Comparison of ENCODE assay signal across 14 cellular contexts in the genomic region with DNA sequence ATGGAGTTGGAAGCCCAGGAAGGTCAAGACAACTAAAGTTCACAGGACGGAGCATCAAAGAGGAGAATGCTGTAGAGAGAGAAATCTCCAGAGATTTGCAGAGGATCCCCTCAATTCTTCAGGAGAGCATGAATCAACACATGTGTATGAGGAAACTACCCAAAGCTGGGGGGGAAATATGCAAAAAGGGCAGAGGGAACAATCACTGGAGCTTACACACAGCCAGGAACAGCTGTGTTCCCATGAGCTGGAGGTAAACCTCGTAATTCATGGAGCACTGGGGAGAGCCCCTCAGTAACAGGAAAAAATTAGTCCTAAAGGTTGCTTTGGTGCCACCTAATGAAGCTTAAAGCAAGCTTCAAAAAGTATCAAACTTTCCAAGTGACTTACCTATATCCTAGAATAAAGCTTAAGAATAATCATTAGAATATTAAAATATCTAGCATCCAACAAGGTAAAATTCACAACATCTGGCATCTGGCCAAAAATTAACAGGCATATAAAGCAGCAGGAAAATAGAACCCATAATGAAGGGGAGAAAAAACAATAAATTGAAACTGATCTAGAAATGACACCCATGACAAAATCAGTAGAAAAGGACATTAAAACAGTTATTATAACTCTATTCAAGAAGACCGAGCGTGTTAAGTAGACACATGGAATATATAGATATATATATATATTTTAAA.
DNase-seq lines count a peak whose midpoint lies in the region; TF ChIP-seq lines count a peak whose summit lies in the region.
"Had no signal": no experiment of that assay in that cellular context is flagged by ENCODE, and none has a peak within 500 bp of the region (broad histone marks: within the 10 kb centered on the region; RNA-seq: fewer than 3 reads in every experiment).

No MANE protein-coding gene starts in this region.

- H4K20me1 ChIP-seq in SK-N-SH (ENCODE audit: insufficient read depth), result no peaks in the 10 kb centered on the region
- H4K20me1 ChIP-seq: BLaER1 treated with 17β-estradiol and CSF1 and Interleukin-3, amounts not matched to agents 10 nM and 100 nM had no signal

- H3K4me3 Mint-ChIP-seq in MCF 10A (ENCODE audit: unreplicated experiment), result no peak overlapping the region
- H3K4me3 Mint-ChIP-seq: CD4-positive, CD25-positive, alpha-beta regulatory T cell had no signal

- no peaks in the 10 kb centered on the region for H3K9me3 ChIP-seq in SK-N-SH
- H3K9me3 ChIP-seq: BLaER1 treated with 17β-estradiol and CSF1 and Interleukin-3, amounts not matched to agents 10 nM and 100 nM had no signal

- H3K4me3 ChIP-seq in fibroblast of the aortic adventitia (ENCODE audit: low read depth, low read length) (no peak overlapping the region), SK-N-SH (ENCODE audit: low read depth in 2 of 2, low read length in 1 of 2) (no peak overlapping the region)
- H3K4me3 ChIP-seq: BLaER1 treated with 17β-estradiol and CSF1 and Interleukin-3, amounts not matched to agents 10 nM and 100 nM; GM12878; GM23248 had no signal

- no peaks in the 10 kb centered on the region for H3K4me1 ChIP-seq in SK-N-SH (ENCODE audit: control insufficient read depth in 1 of 2, insufficient read depth in 2 of 2, low read depth in 1 of 2, low read length in 1 of 2)
- H3K4me1 ChIP-seq: BLaER1 treated with 17β-estradiol and CSF1 and Interleukin-3, amounts not matched to agents 10 nM and 100 nM had no signal

- DNase-seq in NCI-H2171 treated with DMSO at 0.1 percent for 48 hours (lab: John Stamatoyannopoulos, UW), result peak; percentile 26
- no peak for DNase-seq in NCI-H2171 (lab: John Stamatoyannopoulos, UW)
- DNase-seq in NCI-H69 (lab: John Stamatoyannopoulos, UW), result peak; percentile 47
- DNase-seq in fibroblast of the aortic adventitia (ENCODE audit: low read depth), result peak; percentile 2
- peak; percentile 20 for DNase-seq in renal cortical epithelial cell (ENCODE audit: low read depth)
- DNase-seq in MCF 10A (ENCODE audit: unreplicated experiment), result no peak
- DNase-seq in activated naive CD4-positive, alpha-beta T cell (lab: John Stamatoyannopoulos, UW), result no peak
- DNase-seq in SK-N-SH, result no peak
- DNase-seq: ACHN; CD4-positive, CD25-positive, alpha-beta regulatory T cell; DMS 273 treated with DMSO at 0.1 percent for 48 hours; GM23248 had no signal

- H3K36me3 Mint-ChIP-seq in MCF 10A (ENCODE audit: insufficient read depth, unreplicated experiment), result no peaks in the 10 kb centered on the region
- H3K36me3 Mint-ChIP-seq: CD4-positive, CD25-positive, alpha-beta regulatory T cell had no signal

- intact Hi-C loops in MCF 10A (cut with micrococcal nuclease), result no loop called here

- no TSS peak for BruUV-seq in MCF 10A (replicated peaks; lab: Mats Ljungman, UMichigan)

- no peak for TF ChIP-seq CTCF in fibroblast of the aortic adventitia (IDR thresholded peaks at IDR 0.05; ENCODE audit: insufficient read depth, low read length)
- no peak for TF ChIP-seq CTCF in MCF 10A (IDR thresholded peaks at IDR 0.05; ENCODE audit: unreplicated experiment)
- TF ChIP-seq CTCF in SK-N-SH (IDR thresholded peaks at IDR 0.05), result no peak

- H3K9me3 Mint-ChIP-seq in MCF 10A (ENCODE audit: unreplicated experiment), result no peaks in the 10 kb centered on the region

- CTCF ChIA-PET in MCF 10A (lab: Yijun Ruan, JAX) (no interaction called here), SK-N-SH (lab: Yijun Ruan, JAX) (interaction anchor here (0.7 kb wide), 1 partner anchor 651 kb away, joined by 3 read pairs; no protein-coding TSS in a partner anchor)

- H3K9me2 ChIP-seq in SK-N-SH, result no peaks in the 10 kb centered on the region

- WGBS in SK-N-SH (ENCODE audit: low lambda C conversion rate), result 86% methylated on average over 4 of the region's 4 CpGs

- H3K27ac ChIP-seq in SK-N-SH (ENCODE audit: low read depth in 2 of 2, low read length in 1 of 2), result no peak overlapping the region
- H3K27ac ChIP-seq: BLaER1 treated with 17β-estradiol and CSF1 and Interleukin-3, amounts not matched to agents 10 nM and 100 nM; GM23248 had no signal

- H3K4me1 Mint-ChIP-seq in MCF 10A (ENCODE audit: insufficient read depth, unreplicated experiment), result no peaks in the 10 kb centered on the region
- H3K4me1 Mint-ChIP-seq: CD4-positive, CD25-positive, alpha-beta regulatory T cell had no signal

- H3K9ac ChIP-seq in SK-N-SH, result no peak overlapping the region
- H3K9ac ChIP-seq: BLaER1 treated with 17β-estradiol and CSF1 and Interleukin-3, amounts not matched to agents 10 nM and 100 nM; GM23248 had no signal

- H3K4me2 ChIP-seq in SK-N-SH, result no peak overlapping the region
- H3K4me2 ChIP-seq: BLaER1 treated with 17β-estradiol and CSF1 and Interleukin-3, amounts not matched to agents 10 nM and 100 nM had no signal

- H3K27ac Mint-ChIP-seq in MCF 10A (ENCODE audit: low read depth, unreplicated experiment), result no peak overlapping the region
- H3K27ac Mint-ChIP-seq: CD4-positive, CD25-positive, alpha-beta regulatory T cell had no signal

- POLR2A ChIA-PET in MCF 10A (lab: Yijun Ruan, JAX), result no interaction called here
- POLR2A ChIA-PET in SK-N-SH (lab: Yijun Ruan, JAX), result no interaction called here

- H3K27me3 Mint-ChIP-seq in MCF 10A (ENCODE audit: insufficient read depth, unreplicated experiment), result peaks cover 98% of the 10 kb centered on the region

- H3K27me3 ChIP-seq in SK-N-SH (ENCODE audit: insufficient read depth), result no peaks in the 10 kb centered on the region
- H3K27me3 ChIP-seq: BLaER1 treated with 17β-estradiol and CSF1 and Interleukin-3, amounts not matched to agents 10 nM and 100 nM had no signal

- no peaks in the 10 kb centered on the region for H3K79me2 ChIP-seq in SK-N-SH (ENCODE audit: insufficient read depth)

- H2AFZ ChIP-seq in SK-N-SH (ENCODE audit: low read depth), result no peak overlapping the region
- H2AFZ ChIP-seq: GM23248 had no signal

- TF ChIP-seq RAD21 in SK-N-SH (IDR thresholded peaks at IDR 0.05; ENCODE audit: low read length), result no peak

- no peak for TF ChIP-seq EP300 in SK-N-SH (IDR thresholded peaks at IDR 0.05; ENCODE audit: borderline replicate concordance in 1 of 2, low read depth in 1 of 2, low read length in 1 of 2)

- peaks cover 0 to 6% of the 10 kb centered on the region in 2 experiments for H3K36me3 ChIP-seq in SK-N-SH (replicated peaks in 1 of 2; ENCODE audit: control insufficient read depth in 1 of 2, insufficient read depth in 2 of 2, low read length in 1 of 2)
- H3K36me3 ChIP-seq: BLaER1 treated with 17β-estradiol and CSF1 and Interleukin-3, amounts not matched to agents 10 nM and 100 nM had no signal

- no peaks in the 10 kb centered on the region for H3F3A ChIP-seq in SK-N-SH (replicated peaks; ENCODE audit: insufficient read depth)

TF ChIP-seq in SK-N-SH, 30 proteins besides CTCF, POLR2A, EP300 and RAD21:
- no peak for TF ChIP-seq MEF2A (IDR thresholded peaks at IDR 0.05; ENCODE audit: borderline replicate concordance, low read depth)
- no peak for TF ChIP-seq SMC3 (IDR thresholded peaks at IDR 0.05; ENCODE audit: low read depth, low read length)
- no peak for TF ChIP-seq GATA2 (CRISPR knock-in tag; IDR thresholded peaks at IDR 0.05)
- TF ChIP-seq FOSL2 (IDR thresholded peaks at IDR 0.05; ENCODE audit: borderline replicate concordance, low read depth), result no peak
- no peak for TF ChIP-seq RXRA (IDR thresholded peaks at IDR 0.05; ENCODE audit: borderline replicate concordance, low read depth)

Comparison
In these comparisons a context has a peak if more than half of its experiments do, and no peak if none do; other contexts are left out.
1. DNase-seq: peak in NCI-H2171 treated with DMSO at 0.1 percent for 48 hours (single experiment), NCI-H69 (single experiment), fibroblast of the aortic adventitia (single experiment) and renal cortical epithelial cell (single experiment); none in NCI-H2171 (single experiment), MCF 10A (single experiment), activated naive CD4-positive, alpha-beta T cell (0 of 4) and SK-N-SH (single experiment).